ENCODE assay signal across 1 cellular context in genomic region chr11:134527382-134528243, GRCh38.
TF ChIP-seq lines count a peak whose summit lies in the region.

No MANE protein-coding gene starts in this region.

TF ChIP-seq in GM23338, 12 proteins besides CTCF, POLR2A, EP300 and RAD21 (continued from another document):
- TF ChIP-seq ZNF462 (CRISPR knock-in tag; IDR thresholded peaks at IDR 0.05) = no peak
TF ChIP-seq in GM23338: peak in this region for 0.
